In genomic region chr3:126961191-126961790, GRCh38 we compare ENCODE assay signal across 1 cellular context.
TF ChIP-seq lines count a peak whose summit lies in the region.

No MANE protein-coding gene starts in this region.

TF ChIP-seq in H1, 55 proteins besides CTCF, POLR2A, EP300 and RAD21 (continued from another document):
- TF ChIP-seq KDM4A (IDR thresholded peaks at IDR 0.05; ENCODE audit: low read depth, low read length, severe bottlenecking) (no peak), TAF1 (IDR thresholded peaks at IDR 0.05; ENCODE audit: low read depth, low read length) (no peak), CHD1 (IDR thresholded peaks at IDR 0.05; ENCODE audit: low read depth, low read length) (no peak), TBP (IDR thresholded peaks at IDR 0.05; ENCODE audit: low read depth, low read length) (no peak), NRF1 (IDR thresholded peaks at IDR 0.05; ENCODE audit: low read depth, low read length) (no peak), BCL11A (IDR thresholded peaks at IDR 0.05; ENCODE audit: low read depth in 2 of 2, low read length in 2 of 2) (no peak), SIX5 (IDR thresholded peaks at IDR 0.05; ENCODE audit: low read depth, low read length) (no peak), CEBPB (IDR thresholded peaks at IDR 0.05; ENCODE audit: low read depth, low read length) (no peak), ASH2L (IDR thresholded peaks at IDR 0.05; ENCODE audit: low read length) (no peak), MAX (IDR thresholded peaks at IDR 0.05) (no peak), FOSL1 (IDR thresholded peaks at IDR 0.05; ENCODE audit: insufficient read depth, low read depth, low read length) (no peak)
